Comparison of ENCODE assay signal across 24 cellular contexts in the genomic region with DNA sequence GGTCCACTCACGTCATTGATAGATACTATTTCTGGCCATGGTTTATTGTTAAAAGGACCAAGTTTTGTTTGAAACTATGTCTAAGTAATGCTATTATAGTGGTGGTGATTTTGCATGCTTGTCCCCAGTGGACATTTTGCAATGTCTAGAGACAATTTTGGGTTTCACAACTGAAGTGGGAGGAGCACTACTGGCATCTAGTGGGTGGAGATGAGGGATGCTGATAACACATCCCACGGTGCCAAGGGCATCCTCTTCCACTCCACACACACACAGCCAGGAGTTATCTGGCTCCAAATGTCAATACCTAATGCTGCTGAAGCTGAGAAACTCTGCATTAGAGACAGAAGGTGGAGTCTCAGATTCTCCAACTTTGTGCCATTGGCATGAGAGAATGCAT.
A peak's percentile ranks its signal among the peaks of the same experiment; 100 is the strongest.
DNase-seq lines count a peak whose midpoint lies in the region; ATAC-seq and TF ChIP-seq lines count a peak whose summit lies in the region.
"Had no signal": no experiment of that assay in that cellular context is flagged by ENCODE, and none has a peak within 500 bp of the region (broad histone marks: within the 10 kb centered on the region; RNA-seq: fewer than 3 reads in every experiment).

No MANE protein-coding gene starts in this region.

- intact Hi-C loops in sciatic nerve (cut with DNase I) = no loop called here

- no peaks in the 10 kb centered on the region for H3K9me3 ChIP-seq in OCI-LY3 (ENCODE audit: insufficient read depth, low read length)
- H3K9me3 ChIP-seq: gastroesophageal sphincter, pancreas, suprapubic skin had no signal

- POLR2A ChIA-PET in activated CD4-positive, alpha-beta T cell treated with anti-CD3 and anti-CD28 coated beads, Interleukin-2, amount 10 ng/mL, durations not matched to agents 7 days and 5 days (lab: Charles Lee) = no interaction called here

- H3K4me2 ChIP-seq in OCI-LY3 (ENCODE audit: low read length) = no peak overlapping the region

- H3K9me3 Mint-ChIP-seq in activated CD4-positive, alpha-beta T cell treated with anti-CD3 and anti-CD28 coated beads, Interleukin-2, amount 10 ng/mL, durations not matched to agents 7 days and 5 days = no peaks in the 10 kb centered on the region

- DNase-seq in AG10803 (ENCODE audit: low read depth) (peak; percentile 27), HCEC 1CT (peak; percentile 11), fibroblast of mammary gland (ENCODE audit: low read depth) (peak; percentile 21), sciatic nerve (ENCODE audit: low spot score) (no peak)
- no peak for DNase-seq in activated CD4-positive, alpha-beta T cell treated with anti-CD3 and anti-CD28 coated beads, Interleukin-2, amount 10 ng/mL, durations not matched to agents 7 days and 5 days
- DNase-seq: activated CD4-positive, alpha-beta T cell treated with anti-CD3 and anti-CD28 coated beads for 4 hours; activated CD8-positive, alpha-beta memory T cell treated with anti-CD3 and anti-CD28 coated beads, Interleukin-2, amount 50 U/mL, for 4 hours; activated gamma-delta T cell; endodermal cell; GF-D8; GM23248; naive B cell; NCI-H1105; pancreas; stimulated activated CD4-positive, alpha-beta T cell treated with anti-CD3 and anti-CD28 coated beads, Interleukin-4, amount 100 ng/mL, for 4 hours; stimulated activated CD8-positive, alpha-beta memory T cell treated with anti-CD3 and anti-CD28 coated beads, Interleukin-4, amount 100 ng/mL, for 48 hours; T-helper 9 cell had no signal

- no peaks in the 10 kb centered on the region for H3K36me3 ChIP-seq in OCI-LY3 (replicated peaks; ENCODE audit: low read depth, low read length)
- H3K36me3 ChIP-seq: gastroesophageal sphincter, pancreas, suprapubic skin had no signal

- H3K27me3 ChIP-seq in OCI-LY3 (ENCODE audit: low read depth, low read length) = no peaks in the 10 kb centered on the region
- H3K27me3 ChIP-seq: gastroesophageal sphincter, suprapubic skin had no signal

- no peak overlapping the region for H3K9ac ChIP-seq in OCI-LY3 (ENCODE audit: low read length)
- H3K9ac ChIP-seq: GM23248 had no signal

- no peaks in the 10 kb centered on the region for H3K27me3 Mint-ChIP-seq in activated CD4-positive, alpha-beta T cell treated with anti-CD3 and anti-CD28 coated beads, Interleukin-2, amount 10 ng/mL, durations not matched to agents 7 days and 5 days

- H3K36me3 Mint-ChIP-seq in activated CD4-positive, alpha-beta T cell treated with anti-CD3 and anti-CD28 coated beads, Interleukin-2, amount 10 ng/mL, durations not matched to agents 7 days and 5 days (ENCODE audit: low read depth) = no peaks in the 10 kb centered on the region
- H3K36me3 Mint-ChIP-seq: IgD-negative memory B cell, naive B cell had no signal

- no peak overlapping the region for H3K4me3 Mint-ChIP-seq in activated CD4-positive, alpha-beta T cell treated with anti-CD3 and anti-CD28 coated beads, Interleukin-2, amount 10 ng/mL, durations not matched to agents 7 days and 5 days
- H3K4me3 Mint-ChIP-seq: endodermal cell, IgD-negative memory B cell, naive B cell had no signal

- CTCF ChIA-PET in activated CD4-positive, alpha-beta T cell treated with anti-CD3 and anti-CD28 coated beads, Interleukin-2, amount 10 ng/mL, durations not matched to agents 7 days and 5 days (lab: Charles Lee) = no interaction called here

- H3K27ac ChIP-seq in OCI-LY3 (ENCODE audit: low read length) = no peak overlapping the region
- H3K27ac ChIP-seq: gastroesophageal sphincter, GM23248, pancreas, skin epidermis, suprapubic skin had no signal

- H2AFZ ChIP-seq in OCI-LY3 (ENCODE audit: low read depth, low read length) = no peak overlapping the region
- H2AFZ ChIP-seq: GM23248 had no signal

- peaks cover 6% of the 10 kb centered on the region for H3K4me1 ChIP-seq in OCI-LY3 (ENCODE audit: low read length)
- H3K4me1 ChIP-seq: gastroesophageal sphincter, pancreas, suprapubic skin had no signal

- no peaks in the 10 kb centered on the region for H3K79me2 ChIP-seq in OCI-LY3 (ENCODE audit: low read length)

- H3K27ac Mint-ChIP-seq in activated CD4-positive, alpha-beta T cell treated with anti-CD3 and anti-CD28 coated beads, Interleukin-2, amount 10 ng/mL, durations not matched to agents 7 days and 5 days = no peak overlapping the region
- H3K27ac Mint-ChIP-seq: endodermal cell, IgD-negative memory B cell had no signal

- no peaks in the 10 kb centered on the region for H4K20me1 ChIP-seq in OCI-LY3 (ENCODE audit: insufficient read depth, low read length)

- no peak overlapping the region for H3K4me3 ChIP-seq in AG10803 (ENCODE audit: low read length)
- no peak overlapping the region for H3K4me3 ChIP-seq in OCI-LY3 (ENCODE audit: low read length)
- H3K4me3 ChIP-seq in fibroblast of mammary gland (ENCODE audit: control insufficient read depth, low read depth, low read length) = no peak overlapping the region
- H3K4me3 ChIP-seq: gastroesophageal sphincter, GM23248, pancreas, skin epidermis, suprapubic skin had no signal

- TF ChIP-seq CTCF in AG10803 (conservative IDR thresholded peaks at IDR 0.05; ENCODE audit: low read length) (peak; percentile 23), OCI-LY3 (IDR thresholded peaks at IDR 0.05; ENCODE audit: low read depth, low read length) (peak; percentile 45), fibroblast of mammary gland (conservative IDR thresholded peaks at IDR 0.05; ENCODE audit: control insufficient read depth, insufficient read depth, low read depth, low read length) (peak; percentile 29)

- no peaks in the 10 kb centered on the region for H3K4me1 Mint-ChIP-seq in activated CD4-positive, alpha-beta T cell treated with anti-CD3 and anti-CD28 coated beads, Interleukin-2, amount 10 ng/mL, durations not matched to agents 7 days and 5 days
- H3K4me1 Mint-ChIP-seq: endodermal cell, IgD-negative memory B cell, naive B cell had no signal

- ATAC-seq in HG03045 (IDR thresholded peaks at IDR 0.05; ENCODE audit: unreplicated experiment) = no peak
- ATAC-seq in sciatic nerve = no peak
- no peak for ATAC-seq in HG03342 (IDR thresholded peaks at IDR 0.05; ENCODE audit: unreplicated experiment)
- ATAC-seq: gastroesophageal sphincter, pancreas had no signal

Comparison
In these comparisons a context has a peak if more than half of its experiments do, and no peak if none do; other contexts are left out.
1. DNase-seq: peak in AG10803 (single experiment), HCEC 1CT (single experiment) and fibroblast of mammary gland (single experiment); none in sciatic nerve (single experiment) and activated CD4-positive, alpha-beta T cell treated with anti-CD3 and anti-CD28 coated beads, Interleukin-2, amount 10 ng/mL, durations not matched to agents 7 days and 5 days (single experiment).
2. Peak in every context shown above with its lines, with median percentiles within 50 percentile points of each other: CTCF ChIP-seq.